Comparison of ENCODE assay signal across 19 cellular contexts in genomic region chr18:32542221-32542798, GRCh38.
DNase-seq lines count a peak whose midpoint lies in the region; FAIRE-seq and TF ChIP-seq lines count a peak whose summit lies in the region.
"Had no signal": no experiment of that assay in that cellular context is flagged by ENCODE, and none has a peak within 500 bp of the region (broad histone marks: within the 10 kb centered on the region; RNA-seq: fewer than 3 reads in every experiment).

No MANE protein-coding gene starts in this region.

- FAIRE-seq in bronchial epithelial cell (lab: Jason Lieb, UNC) (no peak), kidney (lab: Jason Lieb, UNC) (no peak)
- FAIRE-seq: keratinocyte had no signal

- no peak overlapping the region for H2AFZ ChIP-seq in smooth muscle cell (ENCODE audit: low read depth)

- no peak for TF ChIP-seq CTCF in bronchial epithelial cell (IDR thresholded peaks at IDR 0.05; ENCODE audit: insufficient read depth, low read length, severe bottlenecking)
- no peak for TF ChIP-seq CTCF in WERI-Rb-1 (IDR thresholded peaks at IDR 0.05; ENCODE audit: low read depth, low read length)
- TF ChIP-seq CTCF in smooth muscle cell (IDR thresholded peaks at IDR 0.05; ENCODE audit: borderline replicate concordance, insufficient read depth, poor library complexity, severe bottlenecking) = no peak
- no peak for TF ChIP-seq CTCF in kidney (IDR thresholded peaks at IDR 0.05; ENCODE audit: borderline replicate concordance, extremely low read depth, insufficient read depth)

- no peaks in the 10 kb centered on the region for H3K36me3 ChIP-seq in bronchial epithelial cell (ENCODE audit: control insufficient read depth, insufficient read depth, low read length)
- no peaks in the 10 kb centered on the region for H3K36me3 ChIP-seq in WERI-Rb-1
- no peaks in the 10 kb centered on the region for H3K36me3 ChIP-seq in smooth muscle cell (ENCODE audit: low read depth)
- H3K36me3 ChIP-seq in kidney (ENCODE audit: control insufficient read depth in 1 of 2, insufficient read depth in 2 of 2, low read length in 2 of 2) = no peaks in the 10 kb centered on the region
- H3K36me3 ChIP-seq: esophagus muscularis mucosa, HAP-1, heart right ventricle, neutrophil had no signal

- H3K9ac ChIP-seq in smooth muscle cell (ENCODE audit: low read depth) (no peak overlapping the region), kidney (ENCODE audit: low read length in 2 of 2) (no peak overlapping the region)
- H3K9ac ChIP-seq: KMS-11 had no signal

- H3K4me3 ChIP-seq in bronchial epithelial cell (ENCODE audit: low read depth, low read length) (no peak overlapping the region), WERI-Rb-1 (ENCODE audit: low read depth, low read length) (no peak overlapping the region), smooth muscle cell (no peak overlapping the region), kidney (ENCODE audit: low read length in 2 of 2) (no peak overlapping the region)
- H3K4me3 ChIP-seq: esophagus muscularis mucosa, HAP-1, heart right ventricle, mucosa of descending colon had no signal

- H3K9me3 ChIP-seq in WERI-Rb-1 (ENCODE audit: severe bottlenecking) = no peaks in the 10 kb centered on the region
- no peaks in the 10 kb centered on the region for H3K9me3 ChIP-seq in smooth muscle cell (replicated peaks; ENCODE audit: low read depth)
- no peaks in the 10 kb centered on the region for H3K9me3 ChIP-seq in kidney (ENCODE audit: control insufficient read depth in 1 of 2, low read length in 2 of 2)
- H3K9me3 ChIP-seq: esophagus muscularis mucosa, HAP-1, heart right ventricle, mucosa of descending colon, neutrophil had no signal

- H3K27me3 ChIP-seq in bronchial epithelial cell (ENCODE audit: control insufficient read depth, insufficient read depth, low read length) (no peaks in the 10 kb centered on the region), WERI-Rb-1 (ENCODE audit: insufficient read depth, low read depth, severe bottlenecking) (peaks cover 67% of the 10 kb centered on the region), smooth muscle cell (ENCODE audit: low read depth) (peaks cover 71% of the 10 kb centered on the region)
- H3K27me3 ChIP-seq: esophagus muscularis mucosa, neutrophil had no signal

- H3K4me2 ChIP-seq in smooth muscle cell = no peak overlapping the region
- H3K4me2 ChIP-seq: KMS-11 had no signal

- no peaks in the 10 kb centered on the region for H3K79me2 ChIP-seq in smooth muscle cell (ENCODE audit: low read depth)

- no peaks in the 10 kb centered on the region for H4K20me1 ChIP-seq in smooth muscle cell (ENCODE audit: low read depth)

- no peaks in the 10 kb centered on the region for H3F3A ChIP-seq in smooth muscle cell (ENCODE audit: low read depth)

- H3K27ac ChIP-seq in WERI-Rb-1 = no peak overlapping the region
- no peak overlapping the region for H3K27ac ChIP-seq in smooth muscle cell (ENCODE audit: low read depth)
- H3K27ac ChIP-seq in kidney (ENCODE audit: low read depth in 2 of 2, low read length in 2 of 2) = no peak overlapping the region
- H3K27ac ChIP-seq: esophagus muscularis mucosa, heart right ventricle, KMS-11, neutrophil had no signal

- 65% methylated on average over 5 of the region's 5 CpGs for WGBS in smooth muscle cell (ENCODE audit: low lambda C conversion rate)

- DNase-seq in DMS79 treated with DMSO at 0.1 percent for 48 hours (lab: John Stamatoyannopoulos, UW) (peak; percentile 64), NCI-H187 treated with DMSO at 0.1 percent for 48 hours (lab: John Stamatoyannopoulos, UW) (peak; percentile 35), bronchial epithelial cell (ENCODE audit: low read depth) (peak; percentile 29), left kidney (ENCODE audit: low read depth, low spot score) (peak; percentile 23), hippocampal formation (lab: John Stamatoyannopoulos, UW) (no peak), WERI-Rb-1 (no peak), smooth muscle cell (lab: John Stamatoyannopoulos, UW; ENCODE audit: unreplicated experiment) (no peak), kidney (no peak)
- DNase-seq: CD4-positive, alpha-beta memory T cell; heart right ventricle; mucosa of descending colon; NCI-H146; right cardiac atrium; stimulated activated CD4-positive, alpha-beta T cell treated with anti-CD3 and anti-CD28 coated beads, Interleukin-1b, Interleukin-23, amount 100 ng/mL, for 48 hours had no signal

- H3K4me1 ChIP-seq in smooth muscle cell (ENCODE audit: low read depth) (no peaks in the 10 kb centered on the region), kidney (ENCODE audit: control insufficient read depth in 1 of 2, insufficient read depth in 1 of 2, low read depth in 1 of 2, low read length in 2 of 2) (no peaks in the 10 kb centered on the region)
- H3K4me1 ChIP-seq: esophagus muscularis mucosa, HAP-1, heart right ventricle had no signal

- intact Hi-C loops in kidney (cut with DNase I) = no loop called here

Comparison
In these comparisons a context has a peak if more than half of its experiments do, and no peak if none do; other contexts are left out.
1. DNase-seq: peak in DMS79 treated with DMSO at 0.1 percent for 48 hours (single experiment), NCI-H187 treated with DMSO at 0.1 percent for 48 hours (single experiment), bronchial epithelial cell (single experiment) and left kidney (single experiment); none in hippocampal formation (0 of 2), WERI-Rb-1 (single experiment), smooth muscle cell (single experiment) and kidney (single experiment).